In genomic region chr13:61756031-61756430, GRCh38 we compare ENCODE assay signal across 29 cellular contexts.
"Had no signal": no experiment of that assay in that cellular context is flagged by ENCODE, and none has a peak within 500 bp of the region (broad histone marks: within the 10 kb centered on the region; RNA-seq: fewer than 3 reads in every experiment).

No MANE protein-coding gene starts in this region.

- H3K27ac ChIP-seq: adrenal gland, ascending aorta, body of pancreas, brain microvascular endothelial cell, breast epithelium, cardiac muscle cell had no signal

- H3K36me3 ChIP-seq: adrenal gland, ascending aorta, brain microvascular endothelial cell, breast epithelium, cardiac muscle cell had no signal

- H3K27me3 ChIP-seq: adrenal gland, ascending aorta, body of pancreas, brain microvascular endothelial cell, breast epithelium, cardiac muscle cell had no signal

- H3K4me1 ChIP-seq: adrenal gland, ascending aorta, body of pancreas, breast epithelium had no signal

- H3K9me3 ChIP-seq: adrenal gland, body of pancreas had no signal

- DNase-seq: activated effector memory CD4-positive, alpha-beta T cell treated with anti-CD3 and anti-CD28 coated beads, Interleukin-2, amount 50 U/mL, for 16 hours; activated effector memory CD4-positive, alpha-beta T cell treated with Interleukin-2 at 50 U/mL for 16 hours; activated gamma-delta T cell; activated gamma-delta T cell treated with Interleukin-2 at 50 U/mL for 16 hours; activated naive CD4-positive, alpha-beta T cell; activated naive CD4-positive, alpha-beta T cell treated with anti-CD3 and anti-CD28 coated beads for 36 hours; activated naive CD4-positive, alpha-beta T cell treated with anti-CD3 and anti-CD28 coated beads, Interleukin-2, amount 10 ng/mL, durations not matched to agents 7 days and 5 days; activated naive CD4-positive, alpha-beta T cell treated with anti-CD3 and anti-CD28 coated beads, Interleukin-2, amount 50 U/mL, for 16 hours; activated naive CD4-positive, alpha-beta T cell treated with Interleukin-2 at 50 U/mL for 16 hours; activated naive CD8-positive, alpha-beta T cell treated with anti-CD3 and anti-CD28 coated beads for 36 hours; activated naive CD8-positive, alpha-beta T cell treated with anti-CD3 and anti-CD28 coated beads, Interleukin-2, amount 10 ng/mL, durations not matched to agents 7 days and 5 days; activated naive CD8-positive, alpha-beta T cell treated with anti-CD3 and anti-CD28 coated beads, Interleukin-2, amount 50 U/mL, for 24 hours; activated T-cell treated with anti-CD3 and anti-CD28 coated beads, Interleukin-2, amount 50 U/mL, for 24 hours; activated T-cell treated with anti-CD3 and anti-CD28 coated beads, Interleukin-2, amount 50 U/mL, for 4 hours; activated T-cell treated with anti-CD3 and anti-CD28 coated beads, Interleukin-2, amount 50 U/mL, for 48 hours; activated T-cell treated with anti-CD3 and anti-CD28 coated beads, Interleukin-2, amount 50 U/mL, for 72 hours; adrenal gland; amniotic stem cell; amygdala; anterior cingulate cortex; aorta; body of pancreas; brain microvascular endothelial cell; caudate nucleus; central memory CD4-positive, alpha-beta T cell; cerebellar nuclear complex had no signal

- H3K4me3 ChIP-seq: adrenal gland, ascending aorta, body of pancreas, breast epithelium, cardiac muscle cell had no signal
